Comparison of ENCODE assay signal across 8 cellular contexts in the genomic region with DNA sequence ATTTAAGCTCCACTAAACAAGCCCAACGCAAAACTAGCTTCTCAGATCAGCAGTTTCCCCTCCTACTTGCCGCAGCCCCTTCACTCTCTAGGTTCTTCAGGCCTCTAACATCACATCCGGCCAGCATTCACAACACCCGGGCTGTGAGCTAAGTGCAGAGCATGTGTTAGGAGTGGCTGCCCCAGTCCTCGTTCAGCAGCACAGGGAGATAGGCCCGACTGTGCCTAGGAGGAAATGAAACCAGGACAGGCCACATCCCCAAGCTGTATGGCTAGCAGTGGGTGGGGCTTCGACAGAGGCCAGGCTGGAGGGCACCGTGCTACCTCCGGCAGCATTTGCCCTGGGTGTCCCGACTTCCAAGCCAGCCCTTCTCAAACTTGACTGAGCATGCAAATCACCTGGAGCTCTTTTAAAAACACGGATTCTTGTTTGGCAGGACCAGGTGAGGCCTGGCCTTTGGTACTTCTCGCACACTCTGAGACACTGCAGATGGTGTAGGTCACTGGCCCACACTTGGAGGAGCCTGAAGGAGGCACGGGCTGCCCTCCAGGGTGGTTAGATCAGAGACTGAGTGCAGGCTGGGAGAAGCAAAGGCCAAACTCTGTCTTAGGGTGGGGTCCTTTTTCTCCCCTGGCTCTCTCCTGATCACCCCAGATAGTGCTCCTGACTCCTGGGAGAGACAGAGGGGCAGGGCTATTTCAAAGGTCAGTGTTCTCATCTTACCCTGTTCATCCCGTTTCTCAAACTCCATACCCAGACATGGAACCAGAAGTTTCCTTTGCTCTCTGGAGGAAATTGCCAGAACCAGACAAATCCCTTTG.
DNase-seq lines count a peak whose midpoint lies in the region; ATAC-seq and TF ChIP-seq lines count a peak whose summit lies in the region.
"Had no signal": no experiment of that assay in that cellular context is flagged by ENCODE, and none has a peak within 500 bp of the region (broad histone marks: within the 10 kb centered on the region; RNA-seq: fewer than 3 reads in every experiment).

No MANE protein-coding gene starts in this region.

- ATAC-seq in GM19463 (IDR thresholded peaks at IDR 0.05; ENCODE audit: unreplicated experiment) (peak; percentile 99), HG03175 (IDR thresholded peaks at IDR 0.05; ENCODE audit: unreplicated experiment) (peak; percentile 97)

- H3K4me3 ChIP-seq in colonic mucosa, result no peak overlapping the region
- no peak overlapping the region for H3K4me3 ChIP-seq in CD4-positive, alpha-beta memory T cell (ENCODE audit: low read length in 2 of 2)
- H3K4me3 ChIP-seq in CD8-positive, alpha-beta memory T cell (ENCODE audit: low read length), result no peak overlapping the region

- peaks cover 0 to 2% of the 10 kb centered on the region in 2 donors for H3K27me3 Mint-ChIP-seq in CD4-positive, alpha-beta memory T cell
- H3K27me3 Mint-ChIP-seq in CD8-positive, alpha-beta memory T cell, result peaks cover 0 to 1% of the 10 kb centered on the region in 2 donors

- H3K27ac ChIP-seq in colonic mucosa, result no peak overlapping the region
- no peak overlapping the region for H3K27ac ChIP-seq in CD4-positive, alpha-beta memory T cell (ENCODE audit: low read depth, low read length)
- no peak overlapping the region for H3K27ac ChIP-seq in CD8-positive, alpha-beta memory T cell (ENCODE audit: low read depth, low read length)

- H3K4me3 Mint-ChIP-seq in CD4-positive, alpha-beta memory T cell, result no peak overlapping the region
- H3K4me3 Mint-ChIP-seq in CD8-positive, alpha-beta memory T cell, result no peak overlapping the region
- H3K4me3 Mint-ChIP-seq: central memory CD8-positive, alpha-beta T cell had no signal

- H3K9me3 Mint-ChIP-seq in CD4-positive, alpha-beta memory T cell, result peaks cover 0 to 4% (median 0%) of the 10 kb centered on the region in 8 donors
- no peaks in the 10 kb centered on the region for H3K9me3 Mint-ChIP-seq in CD8-positive, alpha-beta memory T cell
- H3K9me3 Mint-ChIP-seq: central memory CD8-positive, alpha-beta T cell had no signal

- no peak for TF ChIP-seq CTCF in colonic mucosa (IDR thresholded peaks at IDR 0.05)

- H3K4me1 ChIP-seq in colonic mucosa, result no peaks in the 10 kb centered on the region
- H3K4me1 ChIP-seq in CD4-positive, alpha-beta memory T cell (ENCODE audit: insufficient read depth, low read length), result no peaks in the 10 kb centered on the region
- H3K4me1 ChIP-seq in CD8-positive, alpha-beta memory T cell (ENCODE audit: insufficient read depth, low read length), result no peaks in the 10 kb centered on the region

- no peak overlapping the region for H3K27ac Mint-ChIP-seq in CD4-positive, alpha-beta memory T cell
- H3K27ac Mint-ChIP-seq in CD8-positive, alpha-beta memory T cell, result peak overlapping the region in 1 of 8 donors; percentile 54

- CTCF ChIA-PET in CD4-positive, alpha-beta memory T cell (lab: Charles Lee; ENCODE audit: partially characterized antibody), result no interaction called here
- CTCF ChIA-PET in CD8-positive, alpha-beta memory T cell (lab: Charles Lee), result no interaction called here

- no peaks in the 10 kb centered on the region for H3K27me3 ChIP-seq in colonic mucosa
- H3K27me3 ChIP-seq in CD4-positive, alpha-beta memory T cell (ENCODE audit: insufficient read depth, low read length), result no peaks in the 10 kb centered on the region
- H3K27me3 ChIP-seq in CD8-positive, alpha-beta memory T cell (ENCODE audit: insufficient read depth, low read length, poor library complexity, severe bottlenecking), result no peaks in the 10 kb centered on the region

- no peaks in the 10 kb centered on the region for H3K9me3 ChIP-seq in colonic mucosa
- no peaks in the 10 kb centered on the region for H3K9me3 ChIP-seq in CD4-positive, alpha-beta memory T cell (ENCODE audit: control insufficient read depth in 1 of 2, low read length in 2 of 2)
- no peaks in the 10 kb centered on the region for H3K9me3 ChIP-seq in CD8-positive, alpha-beta memory T cell (ENCODE audit: low read length)

- peak; percentile 39 for DNase-seq in colonic mucosa
- DNase-seq in putamen (ENCODE audit: low spot score), result peak; percentile 16
- no peak for DNase-seq in CD4-positive, alpha-beta memory T cell
- no peak for DNase-seq in CD8-positive, alpha-beta memory T cell
- DNase-seq in cerebellum (ENCODE audit: low spot score), result no peak

- POLR2A ChIA-PET in CD4-positive, alpha-beta memory T cell (lab: Charles Lee; ENCODE audit: partially characterized antibody), result no interaction called here
- POLR2A ChIA-PET in CD8-positive, alpha-beta memory T cell (lab: Charles Lee), result no interaction called here

- intact Hi-C loops in colonic mucosa (cut with DNase I), result no loop called here
- intact Hi-C loops in CD4-positive, alpha-beta memory T cell (cut with micrococcal nuclease), result no loop called here

- no peaks in the 10 kb centered on the region for H3K36me3 Mint-ChIP-seq in CD4-positive, alpha-beta memory T cell
- H3K36me3 Mint-ChIP-seq in CD8-positive, alpha-beta memory T cell, result no peaks in the 10 kb centered on the region

- H3K36me3 ChIP-seq in colonic mucosa, result no peaks in the 10 kb centered on the region
- H3K36me3 ChIP-seq in CD4-positive, alpha-beta memory T cell (ENCODE audit: insufficient read depth, low read length), result no peaks in the 10 kb centered on the region
- H3K36me3 ChIP-seq in CD8-positive, alpha-beta memory T cell (ENCODE audit: insufficient read depth, low read length), result no peaks in the 10 kb centered on the region

- no peak overlapping the region for H3K9ac ChIP-seq in colonic mucosa (ENCODE audit: low read depth in 2 of 2, low read length in 2 of 2)

- no peaks in the 10 kb centered on the region for H3K4me1 Mint-ChIP-seq in CD4-positive, alpha-beta memory T cell
- no peaks in the 10 kb centered on the region for H3K4me1 Mint-ChIP-seq in CD8-positive, alpha-beta memory T cell
- H3K4me1 Mint-ChIP-seq: central memory CD8-positive, alpha-beta T cell had no signal

Comparison
In these comparisons a context has a peak if more than half of its experiments do, and no peak if none do; other contexts are left out.
1. DNase-seq: peak in colonic mucosa (single experiment) and putamen (single experiment); none in CD4-positive, alpha-beta memory T cell (0 of 5), CD8-positive, alpha-beta memory T cell (0 of 5) and cerebellum (single experiment).